ENCODE assay signal across 17 cellular contexts in genomic region chr6:51992834-51993233, GRCh38.
"Had no signal": no experiment of that assay in that cellular context is flagged by ENCODE, and none has a peak within 500 bp of the region (broad histone marks: within the 10 kb centered on the region; RNA-seq: fewer than 3 reads in every experiment).

No MANE protein-coding gene starts in this region.

- H3K9me3 ChIP-seq: heart left ventricle, ovary, right lobe of liver, testis, tibial nerve, upper lobe of right lung, vagina had no signal

- H3K27ac ChIP-seq: dorsolateral prefrontal cortex, heart left ventricle, ovary, right lobe of liver, testis, tibial nerve, upper lobe of right lung, vagina had no signal

- DNase-seq: cortex of kidney; dorsolateral prefrontal cortex; effector CD8-positive, alpha-beta T cell; heart left ventricle; hippocampal formation; left colon; mammary epithelial cell; naive thymus-derived CD4-positive, alpha-beta T cell; nephron progenitor cell; ovary; right lobe of liver; stimulated activated CD4-positive, alpha-beta T cell treated with anti-CD3 and anti-CD28 coated beads, Interleukin-4, amount 100 ng/mL, for 1 hour; stimulated activated CD8-positive, alpha-beta memory T cell treated with anti-CD3 and anti-CD28 coated beads, Interleukin-4, amount 100 ng/mL, for 48 hours; testis; upper lobe of right lung had no signal

- H3K4me1 ChIP-seq: heart left ventricle, right lobe of liver, testis, tibial nerve, upper lobe of right lung, vagina had no signal

- H3K4me3 ChIP-seq: dorsolateral prefrontal cortex, heart left ventricle, ovary, right lobe of liver, testis, tibial nerve, upper lobe of right lung, vagina had no signal

- H3K27me3 ChIP-seq: ovary, right lobe of liver, testis, tibial nerve, upper lobe of right lung, vagina had no signal

- H3K36me3 ChIP-seq: heart left ventricle, ovary, right lobe of liver, tibial nerve, upper lobe of right lung, vagina had no signal
